12 cellular contexts compared by ENCODE assay signal in the genomic region with DNA sequence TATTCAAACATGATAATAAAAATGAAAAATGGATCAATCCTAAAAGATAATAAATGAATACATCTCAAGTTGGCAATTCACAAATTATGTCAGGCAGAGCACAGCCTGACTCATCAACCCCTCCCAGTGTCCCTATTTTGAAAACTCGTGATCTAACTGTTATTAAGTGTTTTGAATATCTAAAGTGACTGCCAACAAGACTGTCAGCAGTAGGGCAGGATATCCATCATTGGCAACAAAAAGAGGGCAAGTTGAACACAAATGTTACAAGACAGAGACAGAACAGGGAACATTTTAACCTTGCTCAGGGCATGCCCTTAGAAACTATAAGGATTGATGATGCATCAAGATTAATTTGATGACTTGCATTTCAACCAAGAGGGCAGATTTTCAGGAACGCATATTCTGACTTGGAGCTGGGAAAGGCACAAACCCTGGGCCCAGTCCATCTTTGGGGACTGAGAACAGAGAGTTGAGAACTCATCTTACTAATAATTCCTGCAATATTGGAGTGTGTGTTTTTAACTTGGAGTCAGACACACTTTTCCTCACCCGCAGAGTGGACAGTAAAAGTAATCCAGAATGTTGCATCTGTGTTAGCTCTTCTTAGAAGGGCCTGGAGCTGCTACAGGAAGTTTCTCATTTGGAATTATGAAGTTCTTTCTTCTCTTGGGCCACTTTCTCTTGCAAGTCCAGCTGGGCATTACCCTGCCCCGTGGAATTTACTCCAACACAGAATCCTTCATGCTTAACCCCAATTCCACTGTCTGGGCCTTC.
A peak's percentile ranks its signal among the peaks of the same experiment; 100 is the strongest.
DNase-seq lines count a peak whose midpoint lies in the region; ATAC-seq and TF ChIP-seq lines count a peak whose summit lies in the region.
"Had no signal": no experiment of that assay in that cellular context is flagged by ENCODE, and none has a peak within 500 bp of the region (broad histone marks: within the 10 kb centered on the region; RNA-seq: fewer than 3 reads in every experiment).

No MANE protein-coding gene starts in this region.

- no peaks in the 10 kb centered on the region for H3K9me3 Mint-ChIP-seq in CD8-positive, alpha-beta T cell

- intact Hi-C loops in CD8-positive, alpha-beta T cell (cut with DNase I, micrococcal nuclease) = no loop called here
- intact Hi-C loops in posterior cingulate gyrus (cut with DNase I) = no loop called here

- no peak overlapping the region for H3K4me3 ChIP-seq in urinary bladder (ENCODE audit: low read depth, low read length)
- H3K4me3 ChIP-seq in CD8-positive, alpha-beta T cell (ENCODE audit: low read depth, low read length) = no peak overlapping the region

- WGBS in urinary bladder = 30% methylated on average over 4 of the region's 4 CpGs

- peaks cover 23% of the 10 kb centered on the region for H3K36me3 Mint-ChIP-seq in CD8-positive, alpha-beta T cell

- no peaks in the 10 kb centered on the region for H3K4me1 ChIP-seq in urinary bladder (ENCODE audit: insufficient read depth)
- no peaks in the 10 kb centered on the region for H3K4me1 ChIP-seq in CD8-positive, alpha-beta T cell (ENCODE audit: insufficient read depth, low read length)

- no peak for TF ChIP-seq CTCF in CD8-positive, alpha-beta T cell (IDR thresholded peaks at IDR 0.05)

- POLR2A ChIA-PET in CD8-positive, alpha-beta T cell (lab: Charles Lee) = no interaction called here

- H3K27ac ChIP-seq in urinary bladder (ENCODE audit: low read depth) = peak overlapping the region; percentile 35
- no peak overlapping the region for H3K27ac ChIP-seq in CD8-positive, alpha-beta T cell (ENCODE audit: low read depth, low read length)

- H3K27ac Mint-ChIP-seq in CD8-positive, alpha-beta T cell = no peak overlapping the region
- H3K27ac Mint-ChIP-seq: CD4-positive, alpha-beta T cell had no signal

- no peaks in the 10 kb centered on the region for H3K4me1 Mint-ChIP-seq in CD8-positive, alpha-beta T cell (ENCODE audit: low read depth)

- no peaks in the 10 kb centered on the region for H3K36me3 ChIP-seq in urinary bladder (ENCODE audit: insufficient read depth)
- no peaks in the 10 kb centered on the region for H3K36me3 ChIP-seq in CD8-positive, alpha-beta T cell (ENCODE audit: insufficient read depth, low read length)

- DNase-seq in LHCN-M2 (ENCODE audit: low read depth) (peak; percentile 76), iris pigment epithelial cell (ENCODE audit: low read depth) (peak; percentile 7), posterior cingulate gyrus (no peak)
- DNase-seq in CD8-positive, alpha-beta T cell = no peak
- DNase-seq: activated T-cell treated with anti-CD3 and anti-CD28 coated beads for 4 hours; amniotic stem cell; CD4-positive, alpha-beta T cell; NCI-H345 had no signal

- H3K27me3 ChIP-seq in CD8-positive, alpha-beta T cell (ENCODE audit: insufficient read depth, low read length) = no peaks in the 10 kb centered on the region

- ATAC-seq in esophagus mucosa (peak; percentile 96), HG02642 (IDR thresholded peaks at IDR 0.05; ENCODE audit: poor library complexity, unreplicated experiment) (no peak)
- no peak for ATAC-seq in CD8-positive, alpha-beta T cell
- ATAC-seq: activated CD4-positive, CD25-positive, alpha-beta regulatory T cell treated with anti-CD3 and anti-CD28 coated beads, Interleukin-2, amount 50 U/mL, for 24 hours had no signal

- H3K27me3 Mint-ChIP-seq in CD8-positive, alpha-beta T cell (ENCODE audit: low read depth) = no peaks in the 10 kb centered on the region
- H3K27me3 Mint-ChIP-seq: CD4-positive, alpha-beta T cell had no signal

- CTCF ChIA-PET in CD8-positive, alpha-beta T cell (lab: Charles Lee) = no interaction called here

- no peaks in the 10 kb centered on the region for H3K9me3 ChIP-seq in CD8-positive, alpha-beta T cell (ENCODE audit: low read length)

- no peak overlapping the region for H3K4me3 Mint-ChIP-seq in CD8-positive, alpha-beta T cell
- H3K4me3 Mint-ChIP-seq: CD4-positive, alpha-beta T cell had no signal

Comparison
In these comparisons a context has a peak if more than half of its experiments do, and no peak if none do; other contexts are left out.
1. DNase-seq: peak in LHCN-M2 (single experiment) and iris pigment epithelial cell (single experiment); none in CD8-positive, alpha-beta T cell (0 of 7) and posterior cingulate gyrus (0 of 10).